In the genomic region with DNA sequence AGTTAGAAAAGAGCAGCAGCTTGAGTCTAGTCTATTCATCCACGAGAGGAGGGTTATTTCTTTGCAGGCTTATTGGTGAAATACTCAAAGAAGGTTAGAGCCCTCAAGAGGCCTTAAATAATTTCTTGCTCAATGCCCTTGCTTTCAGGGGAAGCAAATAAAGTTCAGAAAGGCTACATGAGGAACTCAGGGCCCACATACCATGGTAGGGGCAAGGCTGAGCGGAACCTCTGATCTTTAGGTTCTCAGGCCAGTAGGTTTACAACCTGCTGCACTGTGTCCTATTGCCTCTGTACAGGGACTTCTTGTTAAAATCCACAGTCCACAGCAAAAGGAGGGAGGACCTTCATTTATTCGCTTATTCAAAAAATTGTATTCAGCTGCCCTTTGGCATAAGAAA, we compare ENCODE assay signal across 15 cellular contexts.
DNase-seq lines count a peak whose midpoint lies in the region; ATAC-seq lines count a peak whose summit lies in the region.
"Had no signal": no experiment of that assay in that cellular context is flagged by ENCODE, and none has a peak within 500 bp of the region (broad histone marks: within the 10 kb centered on the region; RNA-seq: fewer than 3 reads in every experiment).

No MANE protein-coding gene starts in this region.

- no peak overlapping the region for H3K4me3 ChIP-seq in adipocyte (ENCODE audit: low read length)
- H3K4me3 ChIP-seq: A549 had no signal

- H3K9ac ChIP-seq in adipocyte (ENCODE audit: low read length), result peak overlapping the region; percentile 41

- no peaks in the 10 kb centered on the region for H3K27me3 ChIP-seq in adipocyte (replicated peaks; ENCODE audit: control insufficient read depth, insufficient read depth, low read length)
- H3K27me3 ChIP-seq: BE2C had no signal

- DNase-seq in MV-4-11 (lab: John Stamatoyannopoulos, UW), result peak; percentile 62
- no peak for DNase-seq in adipocyte (ENCODE audit: low read depth)
- DNase-seq in sciatic nerve (ENCODE audit: low spot score), result no peak
- DNase-seq in NCI-H2227 treated with DMSO at 0.1 percent for 48 hours (lab: John Stamatoyannopoulos, UW), result no peak
- no peak for DNase-seq in NCI-H146 treated with DMSO at 0.1 percent for 48 hours (lab: John Stamatoyannopoulos, UW; ENCODE audit: unreplicated experiment)
- DNase-seq in NCI-H2171 treated with DMSO at 0.1 percent for 48 hours (lab: John Stamatoyannopoulos, UW), result no peak
- DNase-seq: BE2C; CD8-positive, alpha-beta T cell; COR-L47; DMS153; DMS79 treated with DMSO at 0.1 percent for 48 hours; EL; HCEC 1CT; HFFc6 had no signal

- peak; percentile 59 for ATAC-seq in sciatic nerve
- ATAC-seq: A549; CD8-positive, alpha-beta T cell had no signal

- intact Hi-C loops in sciatic nerve (cut with DNase I), result no loop called here

- H3K36me3 ChIP-seq in adipocyte (ENCODE audit: control insufficient read depth, insufficient read depth, low read length, severe bottlenecking), result no peaks in the 10 kb centered on the region
- H3K36me3 ChIP-seq: BE2C had no signal

- H3K9me3 ChIP-seq in adipocyte (ENCODE audit: control insufficient read depth, low read length), result no peaks in the 10 kb centered on the region
- H3K9me3 ChIP-seq: A549, BE2C had no signal

- peaks cover 47% of the 10 kb centered on the region for H3K4me1 ChIP-seq in adipocyte (ENCODE audit: control insufficient read depth, insufficient read depth, low read length)
- H3K4me1 ChIP-seq: A549, BE2C had no signal
